ENCODE assay signal across 8 cellular contexts in the genomic region with DNA sequence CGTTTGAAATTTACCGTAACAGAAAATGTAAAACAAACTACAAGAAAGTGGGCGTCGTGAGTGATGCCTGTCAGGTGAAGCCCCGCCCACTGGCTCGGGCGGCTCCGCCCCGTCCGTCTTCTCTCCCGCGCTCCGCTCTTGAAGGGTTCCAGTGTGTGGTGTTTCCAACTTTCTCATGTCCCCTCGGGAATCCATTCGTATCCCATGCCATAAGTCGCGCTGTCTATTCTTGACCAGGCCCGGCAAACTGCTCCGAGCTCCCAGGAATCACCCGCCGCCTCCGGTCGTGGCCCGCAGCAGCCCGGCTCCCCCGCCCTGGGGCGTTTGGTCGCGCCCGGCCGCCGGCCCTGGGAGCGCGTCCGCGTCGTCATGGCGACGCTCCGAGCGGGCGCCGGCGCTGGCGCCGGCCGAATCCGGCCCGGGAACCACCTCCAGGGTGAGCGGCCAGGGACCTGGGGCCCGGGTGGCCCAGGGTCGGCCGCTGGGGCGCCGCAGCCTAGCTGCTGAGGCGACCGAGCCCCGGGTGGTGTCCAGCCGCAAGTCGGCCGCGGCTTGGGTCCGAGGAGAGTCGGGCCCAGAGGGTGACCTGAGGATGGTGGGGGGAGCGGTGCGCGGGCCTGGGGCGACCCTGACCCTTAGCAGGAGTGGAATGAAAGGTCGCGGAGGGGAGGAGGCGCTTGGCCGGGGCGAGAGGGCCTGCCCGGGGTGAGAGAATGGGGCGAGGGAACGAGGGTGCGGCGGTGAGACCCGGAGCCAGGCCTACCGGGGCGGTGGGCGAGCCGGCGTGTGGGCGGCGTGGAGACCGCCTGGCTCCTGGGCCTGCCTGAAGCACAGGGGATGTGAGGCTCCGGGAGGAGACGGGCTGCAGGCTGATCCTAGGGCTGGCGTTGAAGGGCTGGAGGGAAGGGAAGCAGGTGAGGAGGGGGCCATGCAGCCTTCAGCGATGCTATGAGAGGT.
DNase-seq lines count a peak whose midpoint lies in the region; ATAC-seq and TF ChIP-seq lines count a peak whose summit lies in the region.

A gene (plus strand): TSS at position 375 of the 957 bp plus-strand sequence. CDS start 1,683 bp downstream, outside the sequence.

- H3K4me1 Mint-ChIP-seq in activated naive CD4-positive, alpha-beta T cell treated with anti-CD3 and anti-CD28 coated beads, Interleukin-2, amount 50 U/mL, for 24 hours = peaks cover 9% of the 10 kb centered on the region

- peaks cover 46% of the 10 kb centered on the region for H3K27me3 Mint-ChIP-seq in activated naive CD4-positive, alpha-beta T cell treated with anti-CD3 and anti-CD28 coated beads, Interleukin-2, amount 50 U/mL, for 24 hours

- H3K9me3 Mint-ChIP-seq in activated naive CD4-positive, alpha-beta T cell treated with anti-CD3 and anti-CD28 coated beads, Interleukin-2, amount 50 U/mL, for 24 hours = no peaks in the 10 kb centered on the region

- H3K4me1 ChIP-seq in neutrophil (ENCODE audit: control insufficient read depth in 1 of 2, insufficient read depth in 1 of 2, low read depth in 1 of 2, low read length in 1 of 2) = peaks cover 0 to 4% of the 10 kb centered on the region in 2 experiments
- H3K4me1 ChIP-seq in tibial artery = peaks cover 0 to 12% (median 7%) of the 10 kb centered on the region in 4 donors

- peak within 1 kb of the TSS; percentile 64 for H3K4me3 Mint-ChIP-seq in activated naive CD4-positive, alpha-beta T cell treated with anti-CD3 and anti-CD28 coated beads, Interleukin-2, amount 50 U/mL, for 24 hours

- H3K9me3 ChIP-seq in neutrophil (no peaks in the 10 kb centered on the region), tibial artery (no peaks in the 10 kb centered on the region)

- H3K4me3 ChIP-seq in neutrophil (ENCODE audit: low read depth in 1 of 2, low read length in 1 of 2) (peak within 1 kb of the TSS; percentile 10 to 32), tibial artery (peak within 1 kb of the TSS; percentile 49 to 70)

- intact Hi-C loops in tibial artery (cut with DNase I; ENCODE audit: low total_unique reads) = no loop called here

- H3K27ac Mint-ChIP-seq in activated naive CD4-positive, alpha-beta T cell treated with anti-CD3 and anti-CD28 coated beads, Interleukin-2, amount 50 U/mL, for 24 hours = no peak within 1 kb of the TSS

- H3K27me3 ChIP-seq in neutrophil (peaks cover 91% of the 10 kb centered on the region), tibial artery (peaks cover 0 to 2% of the 10 kb centered on the region in 2 donors)

- H3K27ac ChIP-seq in neutrophil = no peak within 1 kb of the TSS
- peak within 1 kb of the TSS; percentile 54 to 70 for H3K27ac ChIP-seq in tibial artery

- peak; percentile 73 for ATAC-seq in GM18511 (IDR thresholded peaks at IDR 0.05; ENCODE audit: unreplicated experiment)
- ATAC-seq in HG03175 (IDR thresholded peaks at IDR 0.05; ENCODE audit: unreplicated experiment) = peak; percentile 74

- H3K36me3 ChIP-seq in neutrophil = no peaks in the 10 kb centered on the region
- H3K36me3 ChIP-seq in tibial artery = no peaks in the 10 kb centered on the region

- peaks cover 3% of the 10 kb centered on the region for H3K36me3 Mint-ChIP-seq in activated naive CD4-positive, alpha-beta T cell treated with anti-CD3 and anti-CD28 coated beads, Interleukin-2, amount 50 U/mL, for 24 hours

- no peak for TF ChIP-seq CTCF in neutrophil (IDR thresholded peaks at IDR 0.05)
- no peak for TF ChIP-seq CTCF in tibial artery (IDR thresholded peaks at IDR 0.05)

- DNase-seq in 8988T (peak; percentile 75), NCI-H748 (lab: John Stamatoyannopoulos, UW; ENCODE audit: unreplicated experiment) (peak; percentile 79), glomerular visceral epithelial cell (ENCODE audit: extremely low spot score) (peak; percentile 83), tibial artery (peak; percentile 30 to 77)
